2 cellular contexts compared by ENCODE assay signal in genomic region chr4:15938182-15938581, GRCh38.
TF ChIP-seq lines count a peak whose summit lies in the region.

No MANE protein-coding gene starts in this region.

TF ChIP-seq in HEK293T, 16 proteins besides CTCF, POLR2A, EP300 and RAD21:
- no peak for TF ChIP-seq FOXM1 (IDR thresholded peaks at IDR 0.05; ENCODE audit: borderline replicate concordance)
- TF ChIP-seq PKNOX1 (IDR thresholded peaks at IDR 0.05) = no peak
- no peak for TF ChIP-seq FOXA1 (IDR thresholded peaks at IDR 0.05)
- no peak for TF ChIP-seq FOXK2 (IDR thresholded peaks at IDR 0.05)
- TF ChIP-seq CTBP1 (IDR thresholded peaks at IDR 0.05; ENCODE audit: borderline replicate concordance) = no peak
- TF ChIP-seq TARDBP (IDR thresholded peaks at IDR 0.05) = no peak
- TF ChIP-seq NFRKB (IDR thresholded peaks at IDR 0.05) = no peak
- no peak for TF ChIP-seq BHLHE40 (IDR thresholded peaks at IDR 0.05; ENCODE audit: borderline replicate concordance)
- TF ChIP-seq ZNF384 (IDR thresholded peaks at IDR 0.05) = no peak
- TF ChIP-seq HDGF (IDR thresholded peaks at IDR 0.05; ENCODE audit: borderline replicate concordance) = no peak
- TF ChIP-seq L3MBTL2 (conservative IDR thresholded peaks at IDR 0.05) = no peak
- no peak for TF ChIP-seq SUZ12 (IDR thresholded peaks at IDR 0.05)
- TF ChIP-seq SP1 (IDR thresholded peaks at IDR 0.05) = no peak

TF ChIP-seq in HepG2, 621 proteins besides CTCF, POLR2A, EP300 and RAD21:
- TF ChIP-seq CBFB (CRISPR knock-in tag; IDR thresholded peaks at IDR 0.05) (no peak), NFKBIZ (CRISPR knock-in tag; IDR thresholded peaks at IDR 0.05) (no peak), ZNF724P (CRISPR knock-in tag; IDR thresholded peaks at IDR 0.05; ENCODE audit: borderline replicate concordance) (no peak), MIXL1 (CRISPR knock-in tag; IDR thresholded peaks at IDR 0.05) (no peak), PATZ1 (CRISPR knock-in tag; IDR thresholded peaks at IDR 0.05) (no peak), ZBTB46 (CRISPR knock-in tag; IDR thresholded peaks at IDR 0.05; ENCODE audit: borderline replicate concordance) (no peak), GMEB2 (CRISPR knock-in tag; IDR thresholded peaks at IDR 0.05; ENCODE audit: low read depth) (no peak), ZSCAN20 (CRISPR knock-in tag; IDR thresholded peaks at IDR 0.05; ENCODE audit: borderline replicate concordance) (no peak), ZFX (CRISPR knock-in tag; IDR thresholded peaks at IDR 0.05; ENCODE audit: low read depth) (no peak), SP4 (CRISPR knock-in tag; IDR thresholded peaks at IDR 0.05) (no peak), SKI (IDR thresholded peaks at IDR 0.05; ENCODE audit: partially characterized antibody) (no peak), ZNF124 (CRISPR knock-in tag; IDR thresholded peaks at IDR 0.05) (no peak), RFX5 (IDR thresholded peaks at IDR 0.05; ENCODE audit: low read depth, low read length) (no peak), HIC2 (CRISPR knock-in tag; IDR thresholded peaks at IDR 0.05; ENCODE audit: low read depth) (no peak), PHF20 (CRISPR knock-in tag; IDR thresholded peaks at IDR 0.05) (no peak), HNRNPLL (IDR thresholded peaks at IDR 0.05; ENCODE audit: low read depth, low read length, poor library complexity, severe bottlenecking) (no peak), ATF5 (CRISPR knock-in tag; IDR thresholded peaks at IDR 0.05; ENCODE audit: low read depth) (no peak), SRSF9 (IDR thresholded peaks at IDR 0.05; ENCODE audit: borderline replicate concordance, insufficient read depth, low read depth, low read length, poor library complexity, severe bottlenecking) (no peak), ZBTB21 (CRISPR knock-in tag; IDR thresholded peaks at IDR 0.05) (no peak), ZNF275 (CRISPR knock-in tag; IDR thresholded peaks at IDR 0.05; ENCODE audit: borderline replicate concordance) (no peak)
